Comparison of ENCODE assay signal across 19 cellular contexts in genomic region chr2:74357627-74358026, GRCh38.
"Had no signal": no experiment of that assay in that cellular context is flagged by ENCODE, and none has a peak within 500 bp of the region (broad histone marks: within the 10 kb centered on the region; RNA-seq: fewer than 3 reads in every experiment).

No MANE protein-coding gene starts in this region.

- H3K9me3 Mint-ChIP-seq: activated naive CD8-positive, alpha-beta T cell treated with anti-CD3 and anti-CD28 coated beads, Interleukin-2, amount 50 U/mL, for 24 hours; activated T-cell treated with anti-CD3 and anti-CD28 coated beads, Interleukin-2, amount 50 U/mL, for 4 hours; natural killer cell treated with Interleukin-12 subunit alpha and Interleukin-12 subunit beta and Interleukin-15 and Interleukin-18, amount 100 ng/mL, for 72 hours; T-helper 2 cell treated with Interferon-gamma antibody and Interleukin-4, amounts not matched to agents 5 μg/mL and 100 μg/mL, for 36 hours had no signal

- ATAC-seq: activated CD8-positive, alpha-beta memory T cell treated with anti-CD3 and anti-CD28 coated beads, Interleukin-2, amount 10 ng/mL, durations not matched to agents 7 days and 5 days; activated naive CD8-positive, alpha-beta T cell treated with anti-CD3 and anti-CD28 coated beads, Interleukin-2, amount 50 U/mL, for 24 hours; activated T-cell treated with anti-CD3 and anti-CD28 coated beads, Interleukin-2, amount 50 U/mL, for 4 hours; natural killer cell treated with Interleukin-12 subunit alpha and Interleukin-12 subunit beta and Interleukin-15 and Interleukin-18, amount 100 ng/mL, for 72 hours; psoas muscle; right lobe of liver; upper lobe of right lung had no signal

- H3K4me3 ChIP-seq: coronary artery, psoas muscle, right lobe of liver, spleen, upper lobe of right lung had no signal

- H3K4me1 ChIP-seq: psoas muscle, right lobe of liver, spleen, upper lobe of right lung had no signal

- DNase-seq: activated CD4-positive, alpha-beta T cell treated with anti-CD3 and anti-CD28 coated beads, Interleukin-2, amount 50 U/mL, for 48 hours; activated CD4-positive, CD25-positive, alpha-beta regulatory T cell treated with anti-CD3 and anti-CD28 coated beads, Interleukin-2, amount 50 U/mL, for 72 hours; activated CD8-positive, alpha-beta memory T cell treated with anti-CD3 and anti-CD28 coated beads, Interleukin-2, amount 10 ng/mL, durations not matched to agents 7 days and 5 days; activated naive CD8-positive, alpha-beta T cell treated with anti-CD3 and anti-CD28 coated beads, Interleukin-2, amount 50 U/mL, for 24 hours; activated T-cell treated with anti-CD3 and anti-CD28 coated beads, Interleukin-2, amount 50 U/mL, for 4 hours; central memory CD4-positive, alpha-beta T cell; effector CD8-positive, alpha-beta T cell; hypothalamus; mammary epithelial cell; nucleus accumbens; psoas muscle; right lobe of liver; spleen; stimulated activated CD4-positive, alpha-beta T cell treated with anti-CD3 and anti-CD28 coated beads, Interleukin-1b, Interleukin-23, amount 100 ng/mL, for 48 hours; stimulated activated naive CD4-positive, alpha-beta T cell; upper lobe of right lung had no signal

- H3K27ac Mint-ChIP-seq: activated CD8-positive, alpha-beta memory T cell treated with anti-CD3 and anti-CD28 coated beads, Interleukin-2, amount 10 ng/mL, durations not matched to agents 7 days and 5 days; activated naive CD8-positive, alpha-beta T cell treated with anti-CD3 and anti-CD28 coated beads, Interleukin-2, amount 50 U/mL, for 24 hours; natural killer cell treated with Interleukin-12 subunit alpha and Interleukin-12 subunit beta and Interleukin-15 and Interleukin-18, amount 100 ng/mL, for 72 hours; T-helper 2 cell treated with Interferon-gamma antibody and Interleukin-4, amounts not matched to agents 5 μg/mL and 100 μg/mL, for 36 hours had no signal

- H3K27ac ChIP-seq: coronary artery, psoas muscle, right lobe of liver, spleen, upper lobe of right lung had no signal

- H3K27me3 ChIP-seq: right lobe of liver, spleen, upper lobe of right lung had no signal

- H3K27me3 Mint-ChIP-seq: activated CD8-positive, alpha-beta memory T cell treated with anti-CD3 and anti-CD28 coated beads, Interleukin-2, amount 10 ng/mL, durations not matched to agents 7 days and 5 days; activated naive CD8-positive, alpha-beta T cell treated with anti-CD3 and anti-CD28 coated beads, Interleukin-2, amount 50 U/mL, for 24 hours; natural killer cell treated with Interleukin-12 subunit alpha and Interleukin-12 subunit beta and Interleukin-15 and Interleukin-18, amount 100 ng/mL, for 72 hours had no signal

- H3K9me3 ChIP-seq: psoas muscle, right lobe of liver, spleen, upper lobe of right lung had no signal

- H3K4me1 Mint-ChIP-seq: activated CD8-positive, alpha-beta memory T cell treated with anti-CD3 and anti-CD28 coated beads, Interleukin-2, amount 10 ng/mL, durations not matched to agents 7 days and 5 days; activated naive CD8-positive, alpha-beta T cell treated with anti-CD3 and anti-CD28 coated beads, Interleukin-2, amount 50 U/mL, for 24 hours had no signal

- H3K4me3 Mint-ChIP-seq: activated CD8-positive, alpha-beta memory T cell treated with anti-CD3 and anti-CD28 coated beads, Interleukin-2, amount 10 ng/mL, durations not matched to agents 7 days and 5 days; activated naive CD8-positive, alpha-beta T cell treated with anti-CD3 and anti-CD28 coated beads, Interleukin-2, amount 50 U/mL, for 24 hours; activated T-cell treated with anti-CD3 and anti-CD28 coated beads, Interleukin-2, amount 50 U/mL, for 4 hours; natural killer cell treated with Interleukin-12 subunit alpha and Interleukin-12 subunit beta and Interleukin-15 and Interleukin-18, amount 100 ng/mL, for 72 hours; T-helper 2 cell treated with Interferon-gamma antibody and Interleukin-4, amounts not matched to agents 5 μg/mL and 100 μg/mL, for 36 hours had no signal
